ENCODE assay signal across 9 cellular contexts in genomic region chr3:45644467-45645201, GRCh38. TPM values are rescaled to one million over a fixed set of nuclear protein-coding genes. Genes with fewer than 3 reads are reported as not detected.
A peak's percentile ranks its signal among the peaks of the same experiment; 100 is the strongest.
DNase-seq lines count a peak whose midpoint lies in the region; ATAC-seq and TF ChIP-seq lines count a peak whose summit lies in the region.
"Had no signal": no experiment of that assay in that cellular context is flagged by ENCODE, and none has a peak within 500 bp of the region (broad histone marks: within the 10 kb centered on the region; RNA-seq: fewer than 3 reads in every experiment).

No MANE protein-coding gene starts in this region.

- peaks cover 12% of the 10 kb centered on the region for H3K79me1 ChIP-seq in mesenchymal stem cell (replicated peaks; ENCODE audit: low read length, poor library complexity, severe bottlenecking)

- no peak for TF ChIP-seq CTCF in cardiac fibroblast (IDR thresholded peaks at IDR 0.05; ENCODE audit: low read depth, low read length)

- H3K9ac ChIP-seq in HUES64 (ENCODE audit: low read depth, low read length): no peak overlapping the region
- peak overlapping the region; percentile 63 for H3K9ac ChIP-seq in mesenchymal stem cell (ENCODE audit: low read length)

- peak overlapping the region; percentile 35 for H4K91ac ChIP-seq in mesenchymal stem cell (ENCODE audit: low read length)

- 83% methylated on average over 9 of the region's 12 CpGs for WGBS in HUES64
- WGBS in mesenchymal stem cell: 24% methylated on average over 7 of the region's 12 CpGs
- WGBS in right cardiac atrium: 71% methylated on average over 12 of the region's 12 CpGs

- DNase-seq in AG08396 (ENCODE audit: low spot score) (peak; percentile 47), cardiac fibroblast (ENCODE audit: low read depth in 2 of 2) (peak; percentile 78 to 94), mesenchymal stem cell (peak; percentile 87), NCI-H2171 treated with DMSO at 0.1 percent for 48 hours (lab: John Stamatoyannopoulos, UW) (no peak), NOMO-1 (lab: John Stamatoyannopoulos, UW; ENCODE audit: unreplicated experiment in 2 of 2) (no peak), right cardiac atrium (no peak), HuH-7 (ENCODE audit: low spot score) (no peak)
- DNase-seq: KG1 had no signal

- peak overlapping the region; percentile 19 for H2BK120ac ChIP-seq in mesenchymal stem cell (ENCODE audit: low read depth, low read length)

- intact Hi-C loops in right cardiac atrium (cut with DNase I): no loop called here

- peak overlapping the region; percentile 12 for H3K4me2 ChIP-seq in mesenchymal stem cell (ENCODE audit: low read length, poor library complexity, severe bottlenecking)

- H2BK5ac ChIP-seq in mesenchymal stem cell (ENCODE audit: low read depth, low read length, poor library complexity, severe bottlenecking): peak overlapping the region; percentile 22

- peak overlapping the region; percentile 23 to 93 for H2BK12ac ChIP-seq in mesenchymal stem cell (ENCODE audit: low read length in 2 of 2)

- peak overlapping the region; percentile 61 for H4K8ac ChIP-seq in mesenchymal stem cell (ENCODE audit: low read length)

- no peak overlapping the region for H2AFZ ChIP-seq in mesenchymal stem cell (ENCODE audit: low read depth, low read length)

- peaks cover 33% of the 10 kb centered on the region for H3K4me1 ChIP-seq in HUES64 (ENCODE audit: insufficient read depth, low read length)
- H3K4me1 ChIP-seq in mesenchymal stem cell (ENCODE audit: control insufficient read depth, insufficient read depth, low read depth, low read length): peaks cover 35% of the 10 kb centered on the region
- peaks cover 3% of the 10 kb centered on the region for H3K4me1 ChIP-seq in right cardiac atrium (ENCODE audit: control insufficient read depth, insufficient read depth, low read length)

- no peaks in the 10 kb centered on the region for H3K36me3 ChIP-seq in HUES64 (ENCODE audit: insufficient read depth, low read length)
- H3K36me3 ChIP-seq in mesenchymal stem cell (ENCODE audit: control insufficient read depth in 1 of 2, insufficient read depth in 2 of 2, low read depth in 1 of 2, low read length in 2 of 2): peaks cover 3 to 9% of the 10 kb centered on the region in 2 experiments

- H3K23ac ChIP-seq in mesenchymal stem cell (ENCODE audit: low read length in 2 of 2): peak overlapping the region in 1 of 2 experiments; percentile 56

- H3K9me3 ChIP-seq in HUES64 (ENCODE audit: insufficient read depth, low read depth, low read length) (no peaks in the 10 kb centered on the region), mesenchymal stem cell (ENCODE audit: control insufficient read depth, low read length) (no peaks in the 10 kb centered on the region), right cardiac atrium (ENCODE audit: control insufficient read depth, low read length) (no peaks in the 10 kb centered on the region)

- peak overlapping the region in 1 of 2 experiments; percentile 64 for H3K14ac ChIP-seq in mesenchymal stem cell (ENCODE audit: low read length in 2 of 2)

- H3K4ac ChIP-seq in mesenchymal stem cell (ENCODE audit: low read depth in 1 of 2, low read length in 2 of 2): peak overlapping the region; percentile 31 to 78

- H2AK5ac ChIP-seq in mesenchymal stem cell (ENCODE audit: low read length, severe bottlenecking): peak overlapping the region; percentile 87

- no peak overlapping the region for H2BK15ac ChIP-seq in mesenchymal stem cell (ENCODE audit: low read depth, poor library complexity, severe bottlenecking)

- H3K4me3 ChIP-seq in HUES64 (ENCODE audit: low read length) (no peak overlapping the region), cardiac fibroblast (replicated peaks in 1 of 2; ENCODE audit: low read depth in 2 of 2, low read length in 2 of 2) (no peak overlapping the region), mesenchymal stem cell (ENCODE audit: insufficient read depth in 1 of 2, low read depth in 1 of 2, low read length in 2 of 2) (peak overlapping the region in 1 of 2 experiments; percentile 33), right cardiac atrium (ENCODE audit: low read length) (no peak overlapping the region)

- peak overlapping the region; percentile 69 to 86 for H3K18ac ChIP-seq in mesenchymal stem cell (ENCODE audit: low read depth in 1 of 2, low read length in 2 of 2)

- H3K27me3 ChIP-seq in HUES64 (ENCODE audit: insufficient read depth, low read length): no peaks in the 10 kb centered on the region
- no peaks in the 10 kb centered on the region for H3K27me3 ChIP-seq in mesenchymal stem cell (ENCODE audit: control insufficient read depth in 1 of 2, insufficient read depth in 1 of 2, low read length in 2 of 2)
- H3K27me3 ChIP-seq in right cardiac atrium (ENCODE audit: control insufficient read depth, insufficient read depth): no peaks in the 10 kb centered on the region

- H3K27ac ChIP-seq in HUES64 (ENCODE audit: low read depth, low read length) (peak overlapping the region; percentile 36; the same call in 1 of the 2 replicates), mesenchymal stem cell (ENCODE audit: low read length, poor library complexity, severe bottlenecking) (peak overlapping the region; percentile 96), right cardiac atrium (ENCODE audit: low read length) (no peak overlapping the region)

- no peak for ATAC-seq in right cardiac atrium

RNA-seq across cellular contexts. Expression of gene SACM1L, which starts 44.6 kb away (rescaled TPM):
- 34.1 TPM for polyA plus RNA-seq in HUES64 (2013, experiment 1 of 2)
- 33.5 TPM for polyA plus RNA-seq in HUES64 (2013, experiment 2 of 2)
- polyA plus RNA-seq in mesenchymal stem cell (2013, experiment 1 of 2): 20.4 TPM
- 22.4 TPM for polyA plus RNA-seq in mesenchymal stem cell (2013, experiment 2 of 2)
- total RNA-seq in right cardiac atrium: 10 to 100 TPM; 26.9 to 32.0 (median 29.5) TPM
- polyA plus RNA-seq in right cardiac atrium: 17.0 TPM

RNA-seq across cellular contexts. Expression of gene LIMD1, which starts 50.1 kb away (rescaled TPM):
- polyA plus RNA-seq in HUES64 (2013, experiment 1 of 2): 11.8 TPM
- 10.6 TPM for polyA plus RNA-seq in HUES64 (2013, experiment 2 of 2)
- polyA plus RNA-seq in mesenchymal stem cell (2013, experiment 1 of 2): 9.4 TPM
- 8.4 TPM for polyA plus RNA-seq in mesenchymal stem cell (2013, experiment 2 of 2)
- total RNA-seq in right cardiac atrium: 10 to 100 TPM; 18.6 to 25.4 (median 22.2) TPM
- polyA plus RNA-seq in right cardiac atrium: 8.7 TPM

Comparison
In these comparisons a context has a peak if more than half of its experiments do, and no peak if none do; other contexts are left out.
1. DNase-seq: peak in AG08396 (single experiment), cardiac fibroblast (2 of 2) and mesenchymal stem cell (single experiment); none in NCI-H2171 treated with DMSO at 0.1 percent for 48 hours (single experiment), NOMO-1 (0 of 2), right cardiac atrium (0 of 3) and HuH-7 (single experiment).